Comparison of ENCODE assay signal across 17 cellular contexts in genomic region chr17:8066841-8067775, GRCh38. TPM values are rescaled to one million over a fixed set of nuclear protein-coding genes. Genes with fewer than 3 reads are reported as not detected.
"Had no signal": no experiment of that assay in that cellular context is flagged by ENCODE, and none has a peak within 500 bp of the region (broad histone marks: within the 10 kb centered on the region; RNA-seq: fewer than 3 reads in every experiment).

No MANE protein-coding gene starts in this region.

- H3K4me3 ChIP-seq: body of pancreas, left ventricle myocardium inferior, ovary, uterus had no signal

- DNase-seq: activated CD4-positive, alpha-beta T cell treated with anti-CD3 and anti-CD28 coated beads for 48 hours; activated naive CD4-positive, alpha-beta T cell treated with anti-CD3 and anti-CD28 coated beads, Interleukin-2, amount 50 U/mL, for 16 hours; activated T-cell treated with anti-CD3 and anti-CD28 coated beads for 4 hours; body of pancreas; effector memory CD8-positive, alpha-beta T cell; erythroblast; left ventricle myocardium inferior; ovary; retina; stimulated activated CD4-positive, alpha-beta T cell treated with anti-CD3 and anti-CD28 coated beads, Interleukin-15, amount 100 ng/mL, for 24 hours; stimulated activated CD4-positive, alpha-beta T cell treated with anti-CD3 and anti-CD28 coated beads, Interleukin-4, amount 100 ng/mL, for 4 hours; T-helper 1 cell; uterus had no signal

- H3K36me3 ChIP-seq: left ventricle myocardium inferior, ovary, uterus had no signal

- H3K9me3 ChIP-seq: body of pancreas, left ventricle myocardium inferior, ovary, uterus had no signal

- H3K4me1 ChIP-seq: uterus had no signal

- H3K27ac ChIP-seq: body of pancreas, left ventricle myocardium inferior, ovary, uterus had no signal

- ATAC-seq: body of pancreas; effector memory CD8-positive, alpha-beta T cell had no signal

- H3K27ac Mint-ChIP-seq: activated T-helper 2 cell treated with anti-CD3 and anti-CD28 coated beads, Interferon-gamma antibody, Interleukin-2, Interleukin-4, amounts not matched to agents 10 μg/mL and 5 μg/mL and 100 μg/mL, durations not matched to agents 14 hours and 24 hours and 36 hours; effector memory CD8-positive, alpha-beta T cell had no signal

- H3K27me3 ChIP-seq: ovary had no signal

- H3K9me3 Mint-ChIP-seq: activated T-helper 2 cell treated with anti-CD3 and anti-CD28 coated beads, Interferon-gamma antibody, Interleukin-2, Interleukin-4, amounts not matched to agents 10 μg/mL and 5 μg/mL and 100 μg/mL, durations not matched to agents 14 hours and 24 hours and 36 hours; central memory CD8-positive, alpha-beta T cell; effector memory CD8-positive, alpha-beta T cell had no signal

- H3K4me3 Mint-ChIP-seq: central memory CD8-positive, alpha-beta T cell; effector memory CD8-positive, alpha-beta T cell had no signal

RNA-seq across cellular contexts. Expression of gene ALOX12B, which starts 20.4 kb away (rescaled TPM):
- total RNA-seq: body of pancreas, left ventricle myocardium inferior, uterus had no signal
- polyA plus RNA-seq: ovary had no signal

RNA-seq across cellular contexts. Expression of gene ALOX15B, which starts 28.2 kb away (rescaled TPM):
- total RNA-seq: activated CD8-positive, alpha-beta memory T cell treated with anti-CD3 and anti-CD28 coated beads for 36 hours; activated T-helper 2 cell treated with anti-CD3 and anti-CD28 coated beads, Interferon-gamma antibody, Interleukin-2, Interleukin-4, amounts not matched to agents 10 μg/mL and 5 μg/mL and 100 μg/mL, durations not matched to agents 14 hours and 24 hours and 36 hours; left ventricle myocardium inferior had no signal
- polyA plus RNA-seq: neural cell had no signal

RNA-seq across cellular contexts. Expression of gene ALOXE3, which starts 51.2 kb away (rescaled TPM):
- total RNA-seq: activated T-helper 2 cell treated with anti-CD3 and anti-CD28 coated beads, Interferon-gamma antibody, Interleukin-2, Interleukin-4, amounts not matched to agents 10 μg/mL and 5 μg/mL and 100 μg/mL, durations not matched to agents 14 hours and 24 hours and 36 hours; body of pancreas; left ventricle myocardium inferior; ovary had no signal

RNA-seq across cellular contexts. Expression of gene HES7, which starts 56.8 kb away (rescaled TPM):
- total RNA-seq: body of pancreas, left ventricle myocardium inferior had no signal
